ENCODE assay signal across 26 cellular contexts in the genomic region with DNA sequence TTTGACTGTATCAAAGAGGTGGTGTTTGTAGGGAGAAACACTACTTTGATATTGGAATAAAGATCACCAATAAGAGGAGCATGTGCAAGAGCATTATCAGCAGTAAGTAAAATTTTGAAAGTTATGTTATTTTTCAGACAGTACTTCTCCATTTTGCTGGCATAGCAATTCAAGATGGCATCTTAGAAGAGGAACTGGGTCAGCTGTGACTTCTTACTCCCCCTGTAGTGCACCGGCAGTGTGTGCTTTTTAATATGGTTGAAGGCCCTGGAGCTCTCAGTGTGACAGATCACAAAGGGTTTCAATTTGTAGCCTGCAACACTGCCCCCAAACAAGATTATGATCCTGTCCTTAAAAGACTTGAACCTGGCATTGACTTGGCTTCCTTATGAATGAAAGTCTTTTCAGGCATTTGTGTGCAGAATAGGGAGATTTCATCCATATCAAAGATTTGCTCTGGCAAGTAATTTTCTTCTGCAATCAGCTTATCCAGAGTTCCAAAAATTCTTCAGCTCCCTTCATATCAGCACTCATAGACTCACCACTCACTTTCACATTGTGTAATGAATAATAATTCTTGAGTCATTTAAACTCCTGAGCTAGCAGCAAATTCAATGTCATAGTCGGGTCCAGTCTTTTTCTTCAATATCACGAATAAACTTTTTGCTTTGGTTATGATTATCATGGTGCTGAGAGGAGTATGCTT.
"Had no signal": no experiment of that assay in that cellular context is flagged by ENCODE, and none has a peak within 500 bp of the region (broad histone marks: within the 10 kb centered on the region; RNA-seq: fewer than 3 reads in every experiment).

No MANE protein-coding gene starts in this region.

- H3K27ac Mint-ChIP-seq: activated naive CD8-positive, alpha-beta T cell; naive thymus-derived CD4-positive, alpha-beta T cell had no signal

- ATAC-seq: left colon; pancreas; sciatic nerve; stimulated activated naive CD8-positive, alpha-beta T cell treated with anti-CD3 and anti-CD28 coated beads, Interleukin-15, Interleukin-2, amounts not matched to agents 100 U/mL and 50 U/mL, for 24 hours had no signal

- H3K4me1 Mint-ChIP-seq: neural crest cell had no signal

- DNase-seq: activated CD4-positive, alpha-beta T cell treated with anti-CD3 and anti-CD28 coated beads for 4 hours; activated CD4-positive, alpha-beta T cell treated with anti-CD3 and anti-CD28 coated beads, Interleukin-2, amount 50 U/mL, for 4 hours; activated CD8-positive, alpha-beta memory T cell treated with anti-CD3 and anti-CD28 coated beads for 24 hours; activated effector memory CD4-positive, alpha-beta T cell treated with Interleukin-2 at 50 U/mL for 16 hours; activated naive CD4-positive, alpha-beta T cell treated with Interleukin-2 at 50 U/mL for 16 hours; anterior cingulate cortex; cerebellar nuclear complex; colonic mucosa; dorsolateral prefrontal cortex; effector memory CD4-positive, alpha-beta T cell; head of caudate nucleus; hippocampal formation; left colon; midbrain; naive thymus-derived CD4-positive, alpha-beta T cell; nucleus accumbens; pancreas; retina; stimulated activated CD4-positive, alpha-beta T cell treated with anti-CD3 and anti-CD28 coated beads, Interleukin-12 subunit alpha, Interleukin-12 subunit beta, amount 100 ng/mL, for 4 hours; stimulated activated CD4-positive, alpha-beta T cell treated with anti-CD3 and anti-CD28 coated beads, Interleukin-4, amount 100 ng/mL, for 1 hour; stimulated activated naive CD8-positive, alpha-beta T cell treated with anti-CD3 and anti-CD28 coated beads, Interleukin-15, Interleukin-2, amounts not matched to agents 100 U/mL and 50 U/mL, for 24 hours; testis; transverse colon had no signal

- H3K4me3 Mint-ChIP-seq: activated naive CD8-positive, alpha-beta T cell; naive thymus-derived CD4-positive, alpha-beta T cell; neural crest cell had no signal
